22 cellular contexts compared by ENCODE assay signal in the genomic region with DNA sequence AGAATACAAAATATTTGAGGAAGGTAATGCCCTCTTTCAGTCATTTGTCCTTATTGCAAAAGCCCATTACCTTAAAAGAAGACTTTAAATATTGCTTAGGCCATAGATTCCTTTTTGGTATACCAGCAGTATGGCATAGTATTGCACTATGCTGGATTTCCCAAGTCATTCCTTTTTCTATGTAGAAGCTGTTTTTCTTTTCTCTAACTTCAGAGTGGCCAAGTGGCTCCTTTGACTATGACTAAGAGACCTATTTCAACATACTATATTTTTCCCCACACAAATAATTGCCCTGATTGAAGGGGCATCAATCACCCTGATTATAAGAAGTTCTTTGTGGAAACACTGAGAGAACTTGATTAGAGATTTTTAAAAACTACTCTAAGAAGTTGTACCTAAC.
"Had no signal": no experiment of that assay in that cellular context is flagged by ENCODE, and none has a peak within 500 bp of the region (broad histone marks: within the 10 kb centered on the region; RNA-seq: fewer than 3 reads in every experiment).

No MANE protein-coding gene starts in this region.

- H3K27me3 ChIP-seq: body of pancreas, heart right ventricle, pancreas, upper lobe of right lung had no signal

- H3K27ac Mint-ChIP-seq: activated CD4-positive, alpha-beta memory T cell treated with anti-CD3 and anti-CD28 coated beads for 36 hours; activated naive CD4-positive, alpha-beta T cell treated with anti-CD3 and anti-CD28 coated beads for 36 hours; activated naive CD8-positive, alpha-beta T cell treated with anti-CD3 and anti-CD28 coated beads, Interleukin-2, amount 10 ng/mL, durations not matched to agents 7 days and 5 days; activated T-cell treated with anti-CD3 and anti-CD28 coated beads, Interleukin-2, amount 50 U/mL, for 72 hours; nephron progenitor cell; T-helper 1 cell treated with Interleukin-12 subunit alpha and Interleukin-12 subunit beta and Interleukin-4 antibody, amounts not matched to agents 30 μg/mL and 1 μg/mL, for 36 hours had no signal

- DNase-seq: activated CD4-positive, alpha-beta memory T cell treated with anti-CD3 and anti-CD28 coated beads for 36 hours; activated effector memory CD4-positive, alpha-beta T cell treated with Interleukin-2 at 50 U/mL for 16 hours; activated naive CD8-positive, alpha-beta T cell treated with anti-CD3 and anti-CD28 coated beads, Interleukin-2, amount 10 ng/mL, durations not matched to agents 7 days and 5 days; body of pancreas; caudate nucleus; effector memory CD4-positive, alpha-beta T cell; heart right ventricle; left colon; nephron progenitor cell; pancreas; psoas muscle; right cardiac atrium; stimulated activated CD4-positive, alpha-beta T cell treated with anti-CD3 and anti-CD28 coated beads, Interleukin-12 subunit alpha, Interleukin-12 subunit beta, amount 100 ng/mL, for 4 hours; stimulated activated CD4-positive, alpha-beta T cell treated with anti-CD3 and anti-CD28 coated beads, Interleukin-4, amount 100 ng/mL, for 4 hours; stimulated activated naive CD8-positive, alpha-beta T cell treated with anti-CD3 and anti-CD28 coated beads, Interleukin-15, Interleukin-2, amounts not matched to agents 100 U/mL and 50 U/mL, for 24 hours; T1000; upper lobe of right lung had no signal

- H3K9me3 Mint-ChIP-seq: activated CD4-positive, alpha-beta memory T cell treated with anti-CD3 and anti-CD28 coated beads for 36 hours; activated naive CD4-positive, alpha-beta T cell treated with anti-CD3 and anti-CD28 coated beads for 36 hours; activated naive CD8-positive, alpha-beta T cell treated with anti-CD3 and anti-CD28 coated beads, Interleukin-2, amount 10 ng/mL, durations not matched to agents 7 days and 5 days; activated T-cell treated with anti-CD3 and anti-CD28 coated beads, Interleukin-2, amount 50 U/mL, for 72 hours; nephron progenitor cell; T-helper 1 cell treated with Interleukin-12 subunit alpha and Interleukin-12 subunit beta and Interleukin-4 antibody, amounts not matched to agents 30 μg/mL and 1 μg/mL, for 36 hours had no signal

- H3K27me3 Mint-ChIP-seq: activated CD4-positive, alpha-beta memory T cell treated with anti-CD3 and anti-CD28 coated beads for 36 hours had no signal

- H3K4me1 ChIP-seq: body of pancreas, pancreas, psoas muscle, upper lobe of right lung had no signal

- H3K36me3 Mint-ChIP-seq: activated CD4-positive, alpha-beta memory T cell treated with anti-CD3 and anti-CD28 coated beads for 36 hours; activated naive CD8-positive, alpha-beta T cell treated with anti-CD3 and anti-CD28 coated beads, Interleukin-2, amount 10 ng/mL, durations not matched to agents 7 days and 5 days had no signal

- FAIRE-seq: colon, pancreas had no signal

- H3K4me3 Mint-ChIP-seq: activated CD4-positive, alpha-beta memory T cell treated with anti-CD3 and anti-CD28 coated beads for 36 hours; activated naive CD4-positive, alpha-beta T cell treated with anti-CD3 and anti-CD28 coated beads for 36 hours; activated naive CD8-positive, alpha-beta T cell treated with anti-CD3 and anti-CD28 coated beads, Interleukin-2, amount 10 ng/mL, durations not matched to agents 7 days and 5 days; activated T-cell treated with anti-CD3 and anti-CD28 coated beads, Interleukin-2, amount 50 U/mL, for 72 hours; nephron progenitor cell; T-helper 1 cell treated with Interleukin-12 subunit alpha and Interleukin-12 subunit beta and Interleukin-4 antibody, amounts not matched to agents 30 μg/mL and 1 μg/mL, for 36 hours had no signal

- H3K36me3 ChIP-seq: heart right ventricle, pancreas, upper lobe of right lung had no signal

- H3K9me3 ChIP-seq: body of pancreas, mucosa of descending colon, pancreas, psoas muscle, upper lobe of right lung had no signal

- H3K4me3 ChIP-seq: body of pancreas, heart right ventricle, mucosa of descending colon, pancreas, psoas muscle, upper lobe of right lung had no signal

- ATAC-seq: body of pancreas, heart right ventricle, left colon, pancreas, right cardiac atrium had no signal

- H3K27ac ChIP-seq: body of pancreas, heart right ventricle, pancreas, psoas muscle, upper lobe of right lung had no signal
